ENCODE assay signal across 2 cellular contexts in genomic region chr6:31878222-31878621, GRCh38.
TF ChIP-seq lines count a peak whose summit lies in the region.

No MANE protein-coding gene starts in this region.

TF ChIP-seq in SK-N-SH, 30 proteins besides CTCF, POLR2A, EP300 and RAD21 (continued from another document):
- TF ChIP-seq, protein P1, sequence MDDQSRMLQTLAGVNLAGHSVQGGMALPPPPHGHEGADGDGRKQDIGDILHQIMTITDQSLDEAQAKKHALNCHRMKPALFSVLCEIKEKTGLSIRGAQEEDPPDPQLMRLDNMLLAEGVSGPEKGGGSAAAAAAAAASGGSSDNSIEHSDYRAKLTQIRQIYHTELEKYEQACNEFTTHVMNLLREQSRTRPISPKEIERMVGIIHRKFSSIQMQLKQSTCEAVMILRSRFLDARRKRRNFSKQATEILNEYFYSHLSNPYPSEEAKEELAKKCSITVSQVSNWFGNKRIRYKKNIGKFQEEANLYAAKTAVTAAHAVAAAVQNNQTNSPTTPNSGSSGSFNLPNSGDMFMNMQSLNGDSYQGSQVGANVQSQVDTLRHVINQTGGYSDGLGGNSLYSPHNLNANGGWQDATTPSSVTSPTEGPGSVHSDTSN (IDR thresholded peaks at IDR 0.05): no peak
- TF ChIP-seq GATA2 (CRISPR knock-in tag; IDR thresholded peaks at IDR 0.05): no peak
- no peak for TF ChIP-seq RFX5 (IDR thresholded peaks at IDR 0.05; ENCODE audit: low read length)
- no peak for TF ChIP-seq MAX (IDR thresholded peaks at IDR 0.05; ENCODE audit: low read depth)
- TF ChIP-seq SIN3A (IDR thresholded peaks at IDR 0.05; ENCODE audit: borderline replicate concordance, low read depth, low read length): no peak
- TF ChIP-seq POLR2AphosphoS5 (IDR thresholded peaks at IDR 0.05; ENCODE audit: low read depth, low read length): no peak
- TF ChIP-seq FOSL2 (IDR thresholded peaks at IDR 0.05; ENCODE audit: borderline replicate concordance, low read depth): no peak
- no peak for TF ChIP-seq JUND (IDR thresholded peaks at IDR 0.05)
- TF ChIP-seq CHD2 (IDR thresholded peaks at IDR 0.05; ENCODE audit: low read length, partially characterized antibody): no peak
- TF ChIP-seq MXI1 (IDR thresholded peaks at IDR 0.05; ENCODE audit: low read depth, low read length): no peak
- no peak for TF ChIP-seq TAF1 (IDR thresholded peaks at IDR 0.05; ENCODE audit: borderline replicate concordance, low read depth, low read length)
- no peak for TF ChIP-seq FOXM1 (IDR thresholded peaks at IDR 0.05; ENCODE audit: low read depth)
- no peak for TF ChIP-seq SMC3 (IDR thresholded peaks at IDR 0.05; ENCODE audit: low read depth, low read length)
- no peak for TF ChIP-seq TCF12 (IDR thresholded peaks at IDR 0.05)
- TF ChIP-seq FOXJ3 (CRISPR knock-in tag; IDR thresholded peaks at IDR 0.05): no peak
TF ChIP-seq in SK-N-SH: peak in this region for 0.

TF ChIP-seq in SK-N-SH treated with all-trans-retinoic acid at 6 μM for 48 hours, 23 proteins besides CTCF, POLR2A, EP300 and RAD21 (continued from another document):
- TF ChIP-seq, protein P2, sequence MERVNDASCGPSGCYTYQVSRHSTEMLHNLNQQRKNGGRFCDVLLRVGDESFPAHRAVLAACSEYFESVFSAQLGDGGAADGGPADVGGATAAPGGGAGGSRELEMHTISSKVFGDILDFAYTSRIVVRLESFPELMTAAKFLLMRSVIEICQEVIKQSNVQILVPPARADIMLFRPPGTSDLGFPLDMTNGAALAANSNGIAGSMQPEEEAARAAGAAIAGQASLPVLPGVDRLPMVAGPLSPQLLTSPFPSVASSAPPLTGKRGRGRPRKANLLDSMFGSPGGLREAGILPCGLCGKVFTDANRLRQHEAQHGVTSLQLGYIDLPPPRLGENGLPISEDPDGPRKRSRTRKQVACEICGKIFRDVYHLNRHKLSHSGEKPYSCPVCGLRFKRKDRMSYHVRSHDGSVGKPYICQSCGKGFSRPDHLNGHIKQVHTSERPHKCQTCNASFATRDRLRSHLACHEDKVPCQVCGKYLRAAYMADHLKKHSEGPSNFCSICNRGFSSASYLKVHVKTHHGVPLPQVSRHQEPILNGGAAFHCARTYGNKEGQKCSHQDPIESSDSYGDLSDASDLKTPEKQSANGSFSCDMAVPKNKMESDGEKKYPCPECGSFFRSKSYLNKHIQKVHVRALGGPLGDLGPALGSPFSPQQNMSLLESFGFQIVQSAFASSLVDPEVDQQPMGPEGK (CRISPR knock-in tag; IDR thresholded peaks at IDR 0.05; ENCODE audit: borderline replicate concordance): no peak
- TF ChIP-seq ZFP30 (CRISPR knock-in tag; IDR thresholded peaks at IDR 0.05) (no peak), TCF4 (CRISPR knock-in tag; IDR thresholded peaks at IDR 0.05; ENCODE audit: borderline replicate concordance) (no peak), CREB5 (CRISPR knock-in tag; IDR thresholded peaks at IDR 0.05; ENCODE audit: low read depth) (no peak), ARNTL (CRISPR knock-in tag; IDR thresholded peaks at IDR 0.05; ENCODE audit: borderline replicate concordance, low read depth) (no peak), ZNF70 (CRISPR knock-in tag; IDR thresholded peaks at IDR 0.05) (no peak), ISL1 (CRISPR knock-in tag; IDR thresholded peaks at IDR 0.05) (no peak), POU6F1 (CRISPR knock-in tag; IDR thresholded peaks at IDR 0.05; ENCODE audit: borderline replicate concordance, low read depth) (no peak)
- TF ChIP-seq, protein P3, sequence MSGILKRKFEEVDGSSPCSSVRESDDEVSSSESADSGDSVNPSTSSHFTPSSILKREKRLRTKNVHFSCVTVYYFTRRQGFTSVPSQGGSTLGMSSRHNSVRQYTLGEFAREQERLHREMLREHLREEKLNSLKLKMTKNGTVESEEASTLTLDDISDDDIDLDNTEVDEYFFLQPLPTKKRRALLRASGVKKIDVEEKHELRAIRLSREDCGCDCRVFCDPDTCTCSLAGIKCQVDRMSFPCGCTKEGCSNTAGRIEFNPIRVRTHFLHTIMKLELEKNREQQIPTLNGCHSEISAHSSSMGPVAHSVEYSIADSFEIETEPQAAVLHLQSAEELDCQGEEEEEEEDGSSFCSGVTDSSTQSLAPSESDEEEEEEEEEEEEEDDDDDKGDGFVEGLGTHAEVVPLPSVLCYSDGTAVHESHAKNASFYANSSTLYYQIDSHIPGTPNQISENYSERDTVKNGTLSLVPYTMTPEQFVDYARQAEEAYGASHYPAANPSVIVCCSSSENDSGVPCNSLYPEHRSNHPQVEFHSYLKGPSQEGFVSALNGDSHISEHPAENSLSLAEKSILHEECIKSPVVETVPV (CRISPR knock-in tag; IDR thresholded peaks at IDR 0.05): no peak
